Comparison of ENCODE assay signal across 8 cellular contexts in the genomic region with DNA sequence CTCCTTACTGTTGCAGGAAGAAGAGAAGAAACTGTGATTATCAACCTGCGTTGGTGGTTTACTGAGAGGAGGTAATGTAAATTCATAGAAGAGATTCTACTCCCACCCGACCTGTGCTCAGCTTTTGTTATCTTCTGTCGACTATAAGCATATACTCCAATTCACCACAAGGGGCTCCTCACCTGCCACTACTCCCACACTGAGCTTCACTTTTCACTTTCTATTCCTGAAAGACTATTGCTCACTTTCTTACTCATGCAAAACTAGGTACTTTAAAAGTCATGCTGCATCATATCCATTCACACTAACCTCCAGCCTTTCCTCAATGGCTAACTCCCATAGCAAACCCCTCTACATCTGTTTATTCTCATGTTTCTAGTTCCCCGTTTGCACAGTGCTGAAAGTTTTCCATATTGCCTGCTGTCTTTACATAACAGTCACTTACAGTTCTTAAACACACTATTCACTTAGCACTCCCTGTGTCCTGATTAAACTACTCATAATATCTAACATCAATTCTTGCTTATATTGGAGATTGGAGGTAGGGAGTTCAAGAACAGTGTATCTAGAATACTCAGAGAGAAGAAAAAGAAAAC.
A peak's percentile ranks its signal among the peaks of the same experiment; 100 is the strongest.
DNase-seq lines count a peak whose midpoint lies in the region; ATAC-seq and TF ChIP-seq lines count a peak whose summit lies in the region.

No MANE protein-coding gene starts in this region.

- H3K4me1 ChIP-seq in OCI-LY3 (ENCODE audit: low read length) (peaks cover 3% of the 10 kb centered on the region), fibroblast of lung (ENCODE audit: control insufficient read depth, extremely low read depth, insufficient read depth, low read length) (no peaks in the 10 kb centered on the region)

- H3K4me3 ChIP-seq in OCI-LY3 (ENCODE audit: low read length) (peak overlapping the region; percentile 44; the same call in 1 of the 2 replicates), fibroblast of lung (replicated peaks in 1 of 4; ENCODE audit: control extremely low read depth in 1 of 4, insufficient read depth in 1 of 4, low read depth in 3 of 4, low read length in 4 of 4) (no peak overlapping the region), coronary artery (no peak overlapping the region)

- intact Hi-C loops in sciatic nerve (cut with DNase I): no loop called here

- H3K4me2 ChIP-seq in OCI-LY3 (ENCODE audit: low read length): peak overlapping the region; percentile 69
- H3K4me2 ChIP-seq in fibroblast of lung (ENCODE audit: extremely low read depth, insufficient read depth, low read length): peak overlapping the region; percentile 63

- H4K20me1 ChIP-seq in OCI-LY3 (ENCODE audit: insufficient read depth, low read length): no peaks in the 10 kb centered on the region
- no peaks in the 10 kb centered on the region for H4K20me1 ChIP-seq in fibroblast of lung (ENCODE audit: control insufficient read depth, extremely low read depth, insufficient read depth, low read length)

- TF ChIP-seq CTCF in OCI-LY3 (IDR thresholded peaks at IDR 0.05; ENCODE audit: low read depth, low read length) (peak; percentile 62), fibroblast of lung (conservative IDR thresholded peaks at IDR 0.05 in 1 of 2, IDR thresholded peaks at IDR 0.05 in 1 of 2; ENCODE audit: low read depth in 1 of 2, low read length in 2 of 2) (peak; percentile 63 to 64), coronary artery (IDR thresholded peaks at IDR 0.05) (no peak)

- no peak overlapping the region for H3K9ac ChIP-seq in OCI-LY3 (ENCODE audit: low read length)
- no peak overlapping the region for H3K9ac ChIP-seq in fibroblast of lung (ENCODE audit: insufficient read depth, low read length)

- H3K27me3 ChIP-seq in OCI-LY3 (ENCODE audit: low read depth, low read length): no peaks in the 10 kb centered on the region
- H3K27me3 ChIP-seq in fibroblast of lung (ENCODE audit: control insufficient read depth, insufficient read depth, low read length): no peaks in the 10 kb centered on the region

- DNase-seq in EL: peak; percentile 58
- peak; percentile 59 to 67 for DNase-seq in fibroblast of lung (ENCODE audit: low read depth in 2 of 2)
- no peak for DNase-seq in sciatic nerve (ENCODE audit: low spot score)
- no peak for DNase-seq in C1 segment of cervical spinal cord (lab: John Stamatoyannopoulos, UW)
- no peak for DNase-seq in coronary artery (ENCODE audit: low spot score)

- H3K27ac ChIP-seq in OCI-LY3 (ENCODE audit: low read length) (no peak overlapping the region), fibroblast of lung (ENCODE audit: insufficient read depth, low read length) (no peak overlapping the region), coronary artery (no peak overlapping the region)

- H2AFZ ChIP-seq in OCI-LY3 (ENCODE audit: low read depth, low read length) (no peak overlapping the region), fibroblast of lung (ENCODE audit: low read length) (peak overlapping the region; percentile 72)

- H3K36me3 ChIP-seq in OCI-LY3 (replicated peaks; ENCODE audit: low read depth, low read length) (no peaks in the 10 kb centered on the region), fibroblast of lung (ENCODE audit: control insufficient read depth, insufficient read depth, low read length) (no peaks in the 10 kb centered on the region)

- no peaks in the 10 kb centered on the region for H3K79me2 ChIP-seq in OCI-LY3 (ENCODE audit: low read length)
- H3K79me2 ChIP-seq in fibroblast of lung (ENCODE audit: control insufficient read depth, insufficient read depth, low read length): no peaks in the 10 kb centered on the region

- ATAC-seq in GM19351 (IDR thresholded peaks at IDR 0.05; ENCODE audit: unreplicated experiment) (peak; percentile 98), HG03135 (IDR thresholded peaks at IDR 0.05; ENCODE audit: unreplicated experiment) (peak; percentile 100), sciatic nerve (peak; percentile 82)

- H3K9me3 ChIP-seq in OCI-LY3 (ENCODE audit: insufficient read depth, low read length) (no peaks in the 10 kb centered on the region), fibroblast of lung (ENCODE audit: control insufficient read depth, insufficient read depth, low read depth, low read length) (no peaks in the 10 kb centered on the region)

Comparison
In these comparisons a context has a peak if more than half of its experiments do, and no peak if none do; other contexts are left out.
1. DNase-seq: peak in EL (single experiment) and fibroblast of lung (2 of 2); none in sciatic nerve (single experiment), C1 segment of cervical spinal cord (0 of 14) and coronary artery (single experiment).
2. Peak in every context shown above with its lines, with median percentiles within 50 percentile points of each other: ATAC-seq.